ENCODE assay signal across 29 cellular contexts in genomic region chr9:69513291-69513690, GRCh38.
DNase-seq lines count a peak whose midpoint lies in the region; ATAC-seq, FAIRE-seq and TF ChIP-seq lines count a peak whose summit lies in the region.
"Had no signal": no experiment of that assay in that cellular context is flagged by ENCODE, and none has a peak within 500 bp of the region (broad histone marks: within the 10 kb centered on the region; RNA-seq: fewer than 3 reads in every experiment).

No MANE protein-coding gene starts in this region.

- H3K4me1 ChIP-seq in esophagus muscularis mucosa (no peaks in the 10 kb centered on the region), spleen (peaks cover 0 to 7% (median 0%) of the 10 kb centered on the region in 6 donors)
- H3K4me1 ChIP-seq: BE2C had no signal

- H3K36me3 ChIP-seq in H7 (replicated peaks; ENCODE audit: control insufficient read depth, insufficient read depth, low read length) = no peaks in the 10 kb centered on the region
- peaks cover 0 to 11% (median 10%) of the 10 kb centered on the region in 4 donors for H3K36me3 ChIP-seq in esophagus muscularis mucosa
- peaks cover 0 to 8% (median 3%) of the 10 kb centered on the region in 6 donors for H3K36me3 ChIP-seq in spleen
- H3K36me3 ChIP-seq: SJCRH30 had no signal

- TF ChIP-seq POLR2A in esophagus muscularis mucosa (IDR thresholded peaks at IDR 0.05; ENCODE audit: low read depth) = no peak
- no peak for TF ChIP-seq POLR2A in spleen (IDR thresholded peaks at IDR 0.05)

- no peak for FAIRE-seq in urothelium cell line (lab: Jason Lieb, UNC)
- FAIRE-seq: GM12891, GM19239 had no signal

- no peak for TF ChIP-seq EP300 in esophagus muscularis mucosa (IDR thresholded peaks at IDR 0.05)

- H3K27me3 ChIP-seq in H7 (ENCODE audit: control insufficient read depth, insufficient read depth, low read length) (no peaks in the 10 kb centered on the region), esophagus muscularis mucosa (no peaks in the 10 kb centered on the region), spleen (replicated peaks in 1 of 7) (no peaks in the 10 kb centered on the region)
- H3K27me3 ChIP-seq: BE2C, SJCRH30 had no signal

- no peak for ATAC-seq in HG02981 (IDR thresholded peaks at IDR 0.05; ENCODE audit: unreplicated experiment)
- ATAC-seq: PC-3, SK-N-SH treated with all-trans-retinoic acid at 6 μM for 48 hours had no signal

- DNase-seq in DMS79 treated with DMSO at 0.1 percent for 48 hours (lab: John Stamatoyannopoulos, UW) (peak; percentile 17), DMS79 (lab: John Stamatoyannopoulos, UW) (no peak), H7 (peak; percentile 20), esophagus muscularis mucosa (ENCODE audit: extremely low spot score) (peak; percentile 60), spleen (peak; percentile 28), coronary artery (ENCODE audit: low spot score) (no peak), urothelium cell line (ENCODE audit: low spot score) (no peak)
- DNase-seq: 8988T; ACHN; BE2C; DMS53; EL; GF-D8; H9; KBM-7; MV-4-11; NCI-H1105; NCI-H146; NCI-H1930; NCI-H2107; NCI-H226; NCI-H510A; NK-92 treated with Interleukin-12 subunit alpha and Interleukin-12 subunit beta, amount 100 ng/mL, for 24 hours; PC-3 had no signal

- no peak for TF ChIP-seq CTCF in esophagus muscularis mucosa (IDR thresholded peaks at IDR 0.05)
- TF ChIP-seq CTCF in spleen (IDR thresholded peaks at IDR 0.05 in 8 of 11, conservative IDR thresholded peaks at IDR 0.05 in 3 of 11) = no peak
- no peak for TF ChIP-seq CTCF in coronary artery (IDR thresholded peaks at IDR 0.05)

- intact Hi-C loops in esophagus muscularis mucosa (cut with DNase I) = no loop called here
- intact Hi-C loops in spleen (cut with DNase I; ENCODE audit: low total_unique reads) = no loop called here

- H3K9me3 ChIP-seq in esophagus muscularis mucosa = no peaks in the 10 kb centered on the region
- H3K9me3 ChIP-seq in spleen = peaks cover 0 to 12% (median 7%) of the 10 kb centered on the region in 8 donors
- H3K9me3 ChIP-seq: BE2C had no signal

- H3K4me3 ChIP-seq in H7 (ENCODE audit: insufficient read depth, low read depth, low read length) = no peak overlapping the region
- H3K4me3 ChIP-seq in esophagus muscularis mucosa = no peak overlapping the region
- no peak overlapping the region for H3K4me3 ChIP-seq in spleen
- H3K4me3 ChIP-seq in coronary artery = no peak overlapping the region
- H3K4me3 ChIP-seq: SJCRH30 had no signal

- WGBS in esophagus muscularis mucosa = 25% methylated on average over 1 of the region's 1 CpG
- 22 to 57% (median 52%) methylated on average over 1 of the region's 1 CpG for WGBS in spleen, 5 donors

- H3K27ac ChIP-seq in esophagus muscularis mucosa (replicated peaks in 1 of 4) = no peak overlapping the region
- no peak overlapping the region for H3K27ac ChIP-seq in spleen
- no peak overlapping the region for H3K27ac ChIP-seq in coronary artery

Comparison
In these comparisons a context has a peak if more than half of its experiments do, and no peak if none do; other contexts are left out.
1. DNase-seq: peak in DMS79 treated with DMSO at 0.1 percent for 48 hours (single experiment), H7 (single experiment), esophagus muscularis mucosa (single experiment) and spleen (single experiment); none in DMS79 (single experiment), coronary artery (single experiment) and urothelium cell line (single experiment).